ENCODE assay signal across 1 cellular context in genomic region chr7:155450828-155451521, GRCh38.
TF ChIP-seq lines count a peak whose summit lies in the region.

No MANE protein-coding gene starts in this region.

TF ChIP-seq in GM23338, 12 proteins besides CTCF, POLR2A, EP300 and RAD21 (continued from another document):
- TF ChIP-seq, protein P1, sequence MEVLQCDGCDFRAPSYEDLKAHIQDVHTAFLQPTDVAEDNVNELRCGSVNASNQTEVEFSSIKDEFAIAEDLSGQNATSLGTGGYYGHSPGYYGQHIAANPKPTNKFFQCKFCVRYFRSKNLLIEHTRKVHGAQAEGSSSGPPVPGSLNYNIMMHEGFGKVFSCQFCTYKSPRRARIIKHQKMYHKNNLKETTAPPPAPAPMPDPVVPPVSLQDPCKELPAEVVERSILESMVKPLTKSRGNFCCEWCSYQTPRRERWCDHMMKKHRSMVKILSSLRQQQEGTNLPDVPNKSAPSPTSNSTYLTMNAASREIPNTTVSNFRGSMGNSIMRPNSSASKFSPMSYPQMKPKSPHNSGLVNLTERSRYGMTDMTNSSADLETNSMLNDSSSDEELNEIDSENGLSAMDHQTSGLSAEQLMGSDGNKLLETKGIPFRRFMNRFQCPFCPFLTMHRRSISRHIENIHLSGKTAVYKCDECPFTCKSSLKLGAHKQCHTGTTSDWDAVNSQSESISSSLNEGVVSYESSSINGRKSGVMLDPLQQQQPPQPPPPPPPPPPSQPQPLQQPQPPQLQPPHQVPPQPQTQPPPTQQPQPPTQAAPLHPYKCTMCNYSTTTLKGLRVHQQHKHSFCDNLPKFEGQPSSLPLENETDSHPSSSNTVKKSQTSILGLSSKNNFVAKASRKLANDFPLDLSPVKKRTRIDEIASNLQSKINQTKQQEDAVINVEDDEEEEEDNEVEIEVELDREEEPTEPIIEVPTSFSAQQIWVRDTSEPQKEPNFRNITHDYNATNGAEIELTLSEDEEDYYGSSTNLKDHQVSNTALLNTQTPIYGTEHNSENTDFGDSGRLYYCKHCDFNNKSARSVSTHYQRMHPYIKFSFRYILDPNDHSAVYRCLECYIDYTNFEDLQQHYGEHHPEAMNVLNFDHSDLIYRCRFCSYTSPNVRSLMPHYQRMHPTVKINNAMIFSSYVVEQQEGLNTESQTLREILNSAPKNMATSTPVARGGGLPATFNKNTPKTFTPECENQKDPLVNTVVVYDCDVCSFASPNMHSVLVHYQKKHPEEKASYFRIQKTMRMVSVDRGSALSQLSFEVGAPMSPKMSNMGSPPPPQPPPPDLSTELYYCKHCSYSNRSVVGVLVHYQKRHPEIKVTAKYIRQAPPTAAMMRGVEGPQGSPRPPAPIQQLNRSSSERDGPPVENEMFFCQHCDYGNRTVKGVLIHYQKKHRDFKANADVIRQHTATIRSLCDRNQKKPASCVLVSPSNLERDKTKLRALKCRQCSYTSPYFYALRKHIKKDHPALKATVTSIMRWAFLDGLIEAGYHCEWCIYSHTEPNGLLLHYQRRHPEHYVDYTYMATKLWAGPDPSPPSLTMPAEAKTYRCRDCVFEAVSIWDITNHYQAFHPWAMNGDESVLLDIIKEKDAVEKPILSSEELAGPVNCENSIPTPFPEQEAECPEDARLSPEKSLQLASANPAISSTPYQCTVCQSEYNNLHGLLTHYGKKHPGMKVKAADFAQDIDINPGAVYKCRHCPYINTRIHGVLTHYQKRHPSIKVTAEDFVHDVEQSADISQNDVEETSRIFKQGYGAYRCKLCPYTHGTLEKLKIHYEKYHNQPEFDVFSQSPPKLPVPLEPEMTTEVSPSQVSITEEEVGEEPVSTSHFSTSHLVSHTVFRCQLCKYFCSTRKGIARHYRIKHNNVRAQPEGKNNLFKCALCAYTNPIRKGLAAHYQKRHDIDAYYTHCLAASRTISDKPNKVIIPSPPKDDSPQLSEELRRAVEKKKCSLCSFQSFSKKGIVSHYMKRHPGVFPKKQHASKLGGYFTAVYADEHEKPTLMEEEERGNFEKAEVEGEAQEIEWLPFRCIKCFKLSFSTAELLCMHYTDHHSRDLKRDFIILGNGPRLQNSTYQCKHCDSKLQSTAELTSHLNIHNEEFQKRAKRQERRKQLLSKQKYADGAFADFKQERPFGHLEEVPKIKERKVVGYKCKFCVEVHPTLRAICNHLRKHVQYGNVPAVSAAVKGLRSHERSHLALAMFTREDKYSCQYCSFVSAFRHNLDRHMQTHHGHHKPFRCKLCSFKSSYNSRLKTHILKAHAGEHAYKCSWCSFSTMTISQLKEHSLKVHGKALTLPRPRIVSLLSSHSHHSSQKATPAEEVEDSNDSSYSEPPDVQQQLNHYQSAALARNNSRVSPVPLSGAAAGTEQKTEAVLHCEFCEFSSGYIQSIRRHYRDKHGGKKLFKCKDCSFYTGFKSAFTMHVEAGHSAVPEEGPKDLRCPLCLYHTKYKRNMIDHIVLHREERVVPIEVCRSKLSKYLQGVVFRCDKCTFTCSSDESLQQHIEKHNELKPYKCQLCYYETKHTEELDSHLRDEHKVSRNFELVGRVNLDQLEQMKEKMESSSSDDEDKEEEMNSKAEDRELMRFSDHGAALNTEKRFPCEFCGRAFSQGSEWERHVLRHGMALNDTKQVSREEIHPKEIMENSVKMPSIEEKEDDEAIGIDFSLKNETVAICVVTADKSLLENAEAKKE (CRISPR knock-in tag; IDR thresholded peaks at IDR 0.05): no peak
